In the genomic region with DNA sequence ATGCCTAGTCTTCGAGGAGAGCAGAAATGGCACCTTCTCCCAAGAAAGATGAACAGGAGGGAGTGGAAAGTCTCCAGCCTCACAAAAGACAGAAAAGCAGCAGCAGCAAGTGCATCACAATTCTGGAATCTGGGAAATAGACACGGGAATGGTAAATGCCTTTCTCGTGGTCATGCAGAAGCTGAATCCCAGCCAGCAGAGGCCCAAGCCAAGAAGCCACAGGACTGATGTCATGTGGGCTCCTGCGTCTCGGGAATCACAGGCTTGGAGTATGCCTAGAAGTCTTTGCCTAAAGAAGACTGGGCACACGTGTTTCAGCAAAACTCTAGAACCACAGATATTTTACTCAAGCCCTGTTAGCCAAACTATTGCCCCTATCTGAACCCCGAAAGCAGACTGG, we compare ENCODE assay signal across 19 cellular contexts.
DNase-seq lines count a peak whose midpoint lies in the region; ATAC-seq, FAIRE-seq and TF ChIP-seq lines count a peak whose summit lies in the region.
"Had no signal": no experiment of that assay in that cellular context is flagged by ENCODE, and none has a peak within 500 bp of the region (broad histone marks: within the 10 kb centered on the region; RNA-seq: fewer than 3 reads in every experiment).

No MANE protein-coding gene starts in this region.

- no peaks in the 10 kb centered on the region for H3K9me3 ChIP-seq in SK-N-SH
- H3K9me3 ChIP-seq: prostate gland, tibial artery had no signal

- H3K4me3 Mint-ChIP-seq in HFFc6: no peak overlapping the region
- H3K4me3 Mint-ChIP-seq: activated naive CD8-positive, alpha-beta T cell; activated T-cell treated with anti-CD3 and anti-CD28 coated beads, Interleukin-2, amount 50 U/mL, for 72 hours; CD4-positive, alpha-beta T cell; immature natural killer cell; nephron progenitor cell had no signal

- no peaks in the 10 kb centered on the region for H3K27me3 ChIP-seq in SK-N-SH (ENCODE audit: insufficient read depth)
- H3K27me3 ChIP-seq: tibial artery had no signal

- no peaks in the 10 kb centered on the region for H3K4me1 Mint-ChIP-seq in HFFc6 (ENCODE audit: low read depth)
- H3K4me1 Mint-ChIP-seq: immature natural killer cell had no signal

- no peak for FAIRE-seq in RCC 7860 (lab: Jason Lieb, UNC)
- FAIRE-seq: bronchial epithelial cell had no signal

- H4K20me1 ChIP-seq in SK-N-SH (ENCODE audit: insufficient read depth): no peaks in the 10 kb centered on the region

- no peak overlapping the region for H3K27ac ChIP-seq in SK-N-SH (ENCODE audit: low read depth in 2 of 2, low read length in 1 of 2)
- H3K27ac ChIP-seq: prostate gland, RWPE1, tibial artery had no signal

- no peak for TF ChIP-seq CTCF in SK-N-SH (IDR thresholded peaks at IDR 0.05)
- TF ChIP-seq CTCF in HFFc6 (IDR thresholded peaks at IDR 0.05): no peak

- no peak overlapping the region for H3K9ac ChIP-seq in SK-N-SH

- H3K4me3 ChIP-seq in SK-N-SH (ENCODE audit: low read depth in 2 of 2, low read length in 1 of 2): no peak overlapping the region
- H3K4me3 ChIP-seq: prostate gland, tibial artery had no signal

- POLR2A ChIA-PET in SK-N-SH (lab: Yijun Ruan, JAX): no interaction called here

- no peak for ATAC-seq in SK-N-SH treated with all-trans-retinoic acid at 6 μM for 48 hours
- ATAC-seq in GM21515 (IDR thresholded peaks at IDR 0.05; ENCODE audit: unreplicated experiment): no peak
- ATAC-seq: activated T-cell treated with anti-CD3 and anti-CD28 coated beads, Interleukin-2, amount 50 U/mL, for 72 hours; esophagus mucosa had no signal

- CTCF ChIA-PET in SK-N-SH (lab: Yijun Ruan, JAX): no interaction called here

- H3K4me1 ChIP-seq in SK-N-SH (ENCODE audit: control insufficient read depth in 1 of 2, insufficient read depth in 2 of 2, low read depth in 1 of 2, low read length in 1 of 2): no peaks in the 10 kb centered on the region
- H3K4me1 ChIP-seq: prostate gland, tibial artery had no signal

- no peaks in the 10 kb centered on the region for H3K36me3 ChIP-seq in SK-N-SH (replicated peaks in 1 of 2; ENCODE audit: control insufficient read depth in 1 of 2, insufficient read depth in 2 of 2, low read length in 1 of 2)
- H3K36me3 ChIP-seq: prostate gland, tibial artery had no signal

- no peak for TF ChIP-seq RAD21 in SK-N-SH (IDR thresholded peaks at IDR 0.05; ENCODE audit: low read length)

- no peaks in the 10 kb centered on the region for H3K9me2 ChIP-seq in SK-N-SH

- no peak overlapping the region for H3K27ac Mint-ChIP-seq in HFFc6
- H3K27ac Mint-ChIP-seq: activated naive CD8-positive, alpha-beta T cell; activated T-cell treated with anti-CD3 and anti-CD28 coated beads, Interleukin-2, amount 50 U/mL, for 72 hours; CD4-positive, alpha-beta T cell; immature natural killer cell; nephron progenitor cell had no signal

- peaks cover 1% of the 10 kb centered on the region for H3K27me3 Mint-ChIP-seq in HFFc6 (ENCODE audit: insufficient read depth)

- H2AFZ ChIP-seq in SK-N-SH (ENCODE audit: low read depth): no peak overlapping the region

- H3F3A ChIP-seq in SK-N-SH (replicated peaks; ENCODE audit: insufficient read depth): no peaks in the 10 kb centered on the region

- DNase-seq in SK-N-SH (no peak), RCC 7860 (ENCODE audit: low spot score) (peak; percentile 37), islet precursor cell (peak; percentile 91), COLO829 (ENCODE audit: low spot score) (no peak), HFFc6 (no peak)
- DNase-seq in central memory CD4-positive, alpha-beta T cell: no peak
- DNase-seq: activated T-cell treated with anti-CD3 and anti-CD28 coated beads, Interleukin-2, amount 50 U/mL, for 72 hours; CD4-positive, alpha-beta T cell; EL; immature natural killer cell; nephron progenitor cell; tibial artery had no signal

- H3K9me3 Mint-ChIP-seq in HFFc6: peaks cover 51% of the 10 kb centered on the region
- H3K9me3 Mint-ChIP-seq: nephron progenitor cell had no signal

- H3K4me2 ChIP-seq in SK-N-SH: no peak overlapping the region

- no peaks in the 10 kb centered on the region for H3K79me2 ChIP-seq in SK-N-SH (ENCODE audit: insufficient read depth)

- H3K36me3 Mint-ChIP-seq in HFFc6 (ENCODE audit: low read depth): no peaks in the 10 kb centered on the region
- H3K36me3 Mint-ChIP-seq: activated naive CD8-positive, alpha-beta T cell; immature natural killer cell had no signal

- 22% methylated on average over 7 of the region's 7 CpGs for WGBS in SK-N-SH (ENCODE audit: low lambda C conversion rate)

- no peak for TF ChIP-seq EP300 in SK-N-SH (IDR thresholded peaks at IDR 0.05; ENCODE audit: borderline replicate concordance in 1 of 2, low read depth in 1 of 2, low read length in 1 of 2)

TF ChIP-seq in SK-N-SH treated with all-trans-retinoic acid at 6 μM for 48 hours, 23 proteins besides CTCF, POLR2A, EP300 and RAD21:
- TF ChIP-seq ZC3H10 (CRISPR knock-in tag; IDR thresholded peaks at IDR 0.05) (no peak), ZFP3 (CRISPR knock-in tag; IDR thresholded peaks at IDR 0.05) (peak; percentile 87), ISL1 (CRISPR knock-in tag; IDR thresholded peaks at IDR 0.05) (peak; percentile 51)
TF ChIP-seq in SK-N-SH treated with all-trans-retinoic acid at 6 μM for 48 hours: peak in this region for 2.

TF ChIP-seq in SK-N-SH, 30 proteins besides CTCF, POLR2A, EP300 and RAD21:
- no peak for TF ChIP-seq CHD2 (IDR thresholded peaks at IDR 0.05; ENCODE audit: low read length, partially characterized antibody)
- TF ChIP-seq, protein P1, sequence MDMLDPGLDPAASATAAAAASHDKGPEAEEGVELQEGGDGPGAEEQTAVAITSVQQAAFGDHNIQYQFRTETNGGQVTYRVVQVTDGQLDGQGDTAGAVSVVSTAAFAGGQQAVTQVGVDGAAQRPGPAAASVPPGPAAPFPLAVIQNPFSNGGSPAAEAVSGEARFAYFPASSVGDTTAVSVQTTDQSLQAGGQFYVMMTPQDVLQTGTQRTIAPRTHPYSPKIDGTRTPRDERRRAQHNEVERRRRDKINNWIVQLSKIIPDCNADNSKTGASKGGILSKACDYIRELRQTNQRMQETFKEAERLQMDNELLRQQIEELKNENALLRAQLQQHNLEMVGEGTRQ (IDR thresholded peaks at IDR 0.05; ENCODE audit: borderline replicate concordance, low read depth, low read length): no peak
- no peak for TF ChIP-seq SMC3 (IDR thresholded peaks at IDR 0.05; ENCODE audit: low read depth, low read length)
- TF ChIP-seq, protein P2, sequence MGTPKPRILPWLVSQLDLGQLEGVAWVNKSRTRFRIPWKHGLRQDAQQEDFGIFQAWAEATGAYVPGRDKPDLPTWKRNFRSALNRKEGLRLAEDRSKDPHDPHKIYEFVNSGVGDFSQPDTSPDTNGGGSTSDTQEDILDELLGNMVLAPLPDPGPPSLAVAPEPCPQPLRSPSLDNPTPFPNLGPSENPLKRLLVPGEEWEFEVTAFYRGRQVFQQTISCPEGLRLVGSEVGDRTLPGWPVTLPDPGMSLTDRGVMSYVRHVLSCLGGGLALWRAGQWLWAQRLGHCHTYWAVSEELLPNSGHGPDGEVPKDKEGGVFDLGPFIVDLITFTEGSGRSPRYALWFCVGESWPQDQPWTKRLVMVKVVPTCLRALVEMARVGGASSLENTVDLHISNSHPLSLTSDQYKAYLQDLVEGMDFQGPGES (IDR thresholded peaks at IDR 0.05; ENCODE audit: low read depth, low read length): no peak
- no peak for TF ChIP-seq TCF12 (IDR thresholded peaks at IDR 0.05)
- TF ChIP-seq, protein P3, sequence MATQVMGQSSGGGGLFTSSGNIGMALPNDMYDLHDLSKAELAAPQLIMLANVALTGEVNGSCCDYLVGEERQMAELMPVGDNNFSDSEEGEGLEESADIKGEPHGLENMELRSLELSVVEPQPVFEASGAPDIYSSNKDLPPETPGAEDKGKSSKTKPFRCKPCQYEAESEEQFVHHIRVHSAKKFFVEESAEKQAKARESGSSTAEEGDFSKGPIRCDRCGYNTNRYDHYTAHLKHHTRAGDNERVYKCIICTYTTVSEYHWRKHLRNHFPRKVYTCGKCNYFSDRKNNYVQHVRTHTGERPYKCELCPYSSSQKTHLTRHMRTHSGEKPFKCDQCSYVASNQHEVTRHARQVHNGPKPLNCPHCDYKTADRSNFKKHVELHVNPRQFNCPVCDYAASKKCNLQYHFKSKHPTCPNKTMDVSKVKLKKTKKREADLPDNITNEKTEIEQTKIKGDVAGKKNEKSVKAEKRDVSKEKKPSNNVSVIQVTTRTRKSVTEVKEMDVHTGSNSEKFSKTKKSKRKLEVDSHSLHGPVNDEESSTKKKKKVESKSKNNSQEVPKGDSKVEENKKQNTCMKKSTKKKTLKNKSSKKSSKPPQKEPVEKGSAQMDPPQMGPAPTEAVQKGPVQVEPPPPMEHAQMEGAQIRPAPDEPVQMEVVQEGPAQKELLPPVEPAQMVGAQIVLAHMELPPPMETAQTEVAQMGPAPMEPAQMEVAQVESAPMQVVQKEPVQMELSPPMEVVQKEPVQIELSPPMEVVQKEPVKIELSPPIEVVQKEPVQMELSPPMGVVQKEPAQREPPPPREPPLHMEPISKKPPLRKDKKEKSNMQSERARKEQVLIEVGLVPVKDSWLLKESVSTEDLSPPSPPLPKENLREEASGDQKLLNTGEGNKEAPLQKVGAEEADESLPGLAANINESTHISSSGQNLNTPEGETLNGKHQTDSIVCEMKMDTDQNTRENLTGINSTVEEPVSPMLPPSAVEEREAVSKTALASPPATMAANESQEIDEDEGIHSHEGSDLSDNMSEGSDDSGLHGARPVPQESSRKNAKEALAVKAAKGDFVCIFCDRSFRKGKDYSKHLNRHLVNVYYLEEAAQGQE (IDR thresholded peaks at IDR 0.05; ENCODE audit: low read depth, low read length): no peak
- TF ChIP-seq EZH2phosphoT487 (IDR thresholded peaks at IDR 0.05; ENCODE audit: borderline replicate concordance, low read depth): no peak
TF ChIP-seq in SK-N-SH: peak in this region for 0.

Comparison
In these comparisons a context has a peak if more than half of its experiments do, and no peak if none do; other contexts are left out.
1. DNase-seq: peak in RCC 7860 (single experiment) and islet precursor cell (single experiment); none in SK-N-SH (single experiment), central memory CD4-positive, alpha-beta T cell (single experiment), COLO829 (single experiment) and HFFc6 (single experiment).